Comparison of ENCODE assay signal across 8 cellular contexts in the genomic region with DNA sequence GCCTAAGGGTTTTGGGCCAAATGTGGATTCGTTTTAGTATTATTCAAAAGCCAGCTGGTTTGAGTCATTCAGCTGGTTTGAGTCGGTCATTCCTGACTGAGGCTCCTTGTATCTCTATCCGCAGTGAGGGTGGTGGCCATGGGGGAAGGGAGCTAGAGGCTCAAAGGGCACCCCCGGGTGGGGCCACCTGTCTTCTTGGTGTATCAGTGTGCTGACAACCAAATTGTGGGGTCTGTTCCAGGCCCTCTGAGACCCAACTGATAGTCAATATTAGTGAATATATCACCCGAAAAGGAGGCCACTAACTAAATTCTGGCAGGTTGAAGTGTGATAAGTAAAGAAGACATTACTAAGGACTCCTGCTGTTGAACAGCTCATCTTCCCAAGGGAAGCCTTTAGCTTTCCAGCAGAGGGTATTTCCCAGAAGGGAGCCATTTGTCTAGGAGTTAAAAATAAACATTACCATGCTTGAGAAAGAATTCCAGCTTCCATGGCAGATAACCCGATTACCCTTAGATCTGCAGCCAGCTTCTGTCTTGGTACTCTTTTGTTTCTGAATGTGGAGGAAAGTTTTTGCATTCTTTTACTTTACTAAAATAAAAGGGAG. TPM values are rescaled to one million over a fixed set of nuclear protein-coding genes. Genes with fewer than 3 reads are reported as not detected.
DNase-seq lines count a peak whose midpoint lies in the region; ATAC-seq and TF ChIP-seq lines count a peak whose summit lies in the region.

No MANE protein-coding gene starts in this region.

- H3K36me3 ChIP-seq in HUES6 (ENCODE audit: control insufficient read depth, insufficient read depth, low read length) = 0 out of 2 replicates have a peak, but pooled peaks cover 3% of the 10 kb centered on the region
- no peaks in the 10 kb centered on the region for H3K36me3 ChIP-seq in Karpas-422 (ENCODE audit: insufficient read depth, low read length)

- H3K4me2 ChIP-seq in Karpas-422 (ENCODE audit: low read depth, low read length, poor library complexity, severe bottlenecking) = no peak overlapping the region

- H3K4me1 ChIP-seq in HUES6 (ENCODE audit: control insufficient read depth, insufficient read depth, low read length) (peaks cover 22% of the 10 kb centered on the region), Karpas-422 (ENCODE audit: low read length) (no peaks in the 10 kb centered on the region)

- no peaks in the 10 kb centered on the region for H3K9me2 ChIP-seq in Karpas-422 (replicated peaks; ENCODE audit: insufficient read depth, low read length)

- no peak for TF ChIP-seq CTCF in GM10266 (IDR thresholded peaks at IDR 0.05; ENCODE audit: control insufficient read depth, insufficient read depth, low read depth, missing control alignments)

- no peaks in the 10 kb centered on the region for H3K27me3 ChIP-seq in HUES6 (ENCODE audit: control insufficient read depth, insufficient read depth, low read length)
- H3K27me3 ChIP-seq in Karpas-422 (ENCODE audit: low read length) = no peaks in the 10 kb centered on the region

- H3K79me2 ChIP-seq in Karpas-422 (ENCODE audit: low read length) = no peaks in the 10 kb centered on the region

- DNase-seq in A172 (ENCODE audit: low spot score) (peak; percentile 77), astrocyte of the hippocampus (ENCODE audit: low read depth, low spot score) (peak; percentile 72), left kidney (ENCODE audit: low read depth, low spot score) (peak; percentile 50), GM10266 (ENCODE audit: extremely low spot score) (no peak), Karpas-422 (no peak)

- no peak for ATAC-seq in HG02588 (IDR thresholded peaks at IDR 0.05; ENCODE audit: unreplicated experiment)
- no peak for ATAC-seq in HG03025 (IDR thresholded peaks at IDR 0.05; ENCODE audit: low FRiP score, unreplicated experiment)

- H3K9me3 ChIP-seq in HUES6 (ENCODE audit: control insufficient read depth, insufficient read depth, low read depth, low read length) (peaks cover 29% of the 10 kb centered on the region), Karpas-422 (ENCODE audit: low read length) (no peaks in the 10 kb centered on the region; the same call in 1 of the 2 replicates)

- peak overlapping the region; percentile 58; the same call in 1 of the 2 replicates for H3K27ac ChIP-seq in HUES6 (ENCODE audit: low read depth, low read length)
- H3K27ac ChIP-seq in Karpas-422 (ENCODE audit: low read length) = no peak overlapping the region

- H3K4me3 ChIP-seq in HUES6 (ENCODE audit: low read depth, low read length) (peak overlapping the region; percentile 21; the same call in 1 of the 2 replicates), Karpas-422 (ENCODE audit: low read length) (no peak overlapping the region)

- peak overlapping the region; percentile 22 for H3K9ac ChIP-seq in HUES6 (ENCODE audit: low read length)
- H3K9ac ChIP-seq in Karpas-422 (ENCODE audit: low read length) = no peak overlapping the region

- H4K20me1 ChIP-seq in Karpas-422 (ENCODE audit: insufficient read depth, low read depth, low read length) = no peaks in the 10 kb centered on the region

- no peak overlapping the region for H2AFZ ChIP-seq in Karpas-422 (ENCODE audit: low read length)

RNA-seq across cellular contexts. Expression of a gene that starts 29.9 kb away (rescaled TPM):
- 74.6 and 80.8 TPM in 2 replicates for total RNA-seq in A172 (2014; rRNA removed; shearing (Covaris generic))
- 48.3 and 61.1 TPM in 2 replicates for total RNA-seq in Karpas-422 (2014; rRNA removed; shearing (Covaris generic); ENCODE audit: low replicate concordance)

RNA-seq across cellular contexts. Expression of a gene that starts 43.9 kb away (rescaled TPM):
- 0.96 and 2.3 TPM in 2 replicates for total RNA-seq in A172 (2014; rRNA removed; shearing (Covaris generic))
- 15.9 and 19.8 TPM in 2 replicates for total RNA-seq in Karpas-422 (2014; rRNA removed; shearing (Covaris generic); ENCODE audit: low replicate concordance)

Comparison
In these comparisons a context has a peak if more than half of its experiments do, and no peak if none do; other contexts are left out.
1. DNase-seq: peak in A172 (single experiment), astrocyte of the hippocampus (single experiment) and left kidney (single experiment); none in GM10266 (single experiment) and Karpas-422 (single experiment).